ENCODE assay signal across 10 cellular contexts in the genomic region with DNA sequence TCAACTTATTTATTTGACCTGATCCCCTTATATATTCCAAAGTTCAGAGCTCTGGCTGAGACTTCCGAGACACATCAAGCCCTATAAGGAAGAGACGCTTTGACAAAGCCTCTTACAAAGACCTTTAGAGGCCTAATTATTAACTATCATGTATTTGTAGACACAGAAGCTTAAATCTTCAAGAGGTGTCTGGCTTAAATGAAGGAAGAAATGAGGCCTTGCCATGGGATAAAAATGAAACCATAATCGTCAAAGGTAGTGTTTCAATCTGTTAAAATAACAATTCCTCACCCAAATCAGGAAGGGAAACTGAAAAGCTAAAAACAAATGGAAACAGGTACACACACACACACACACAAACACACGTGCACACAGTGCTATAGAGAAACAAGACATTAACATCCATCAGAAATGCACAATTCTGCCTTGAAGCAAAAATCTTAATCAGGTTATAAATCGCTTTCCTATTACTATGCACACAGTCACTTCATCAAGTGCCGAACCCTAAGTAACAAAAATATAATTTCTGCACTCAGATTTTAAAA. TPM values are rescaled to one million over a fixed set of nuclear protein-coding genes. Genes with fewer than 3 reads are reported as not detected.
DNase-seq lines count a peak whose midpoint lies in the region; FAIRE-seq and TF ChIP-seq lines count a peak whose summit lies in the region.
"Had no signal": no experiment of that assay in that cellular context is flagged by ENCODE, and none has a peak within 500 bp of the region (broad histone marks: within the 10 kb centered on the region; RNA-seq: fewer than 3 reads in every experiment).

No MANE protein-coding gene starts in this region.

- intact Hi-C loops in MCF 10A (cut with micrococcal nuclease) (loop anchor here (10.0 kb wide), 1 partner anchor 144 kb away; no protein-coding TSS in a partner anchor), mammary epithelial cell (cut with micrococcal nuclease) (no loop called here), colonic mucosa (cut with DNase I) (no loop called here)

- H3K27me3 ChIP-seq in mammary epithelial cell (ENCODE audit: insufficient read depth, low read length), result no peaks in the 10 kb centered on the region
- H3K27me3 ChIP-seq in colonic mucosa, result no peaks in the 10 kb centered on the region
- H3K27me3 ChIP-seq in muscle layer of colon (ENCODE audit: control insufficient read depth in 1 of 2, insufficient read depth in 2 of 2, low read length in 2 of 2), result no peaks in the 10 kb centered on the region

- DNase-seq in MCF 10A (ENCODE audit: unreplicated experiment) (no peak), mammary epithelial cell (no peak), colonic mucosa (no peak), urothelium cell line (ENCODE audit: low spot score) (no peak), NCI-H82 (lab: John Stamatoyannopoulos, UW) (no peak), SHP77 treated with DMSO at 0.1 percent for 48 hours (lab: John Stamatoyannopoulos, UW) (no peak), hepatic stellate cell (ENCODE audit: low spot score) (no peak)
- DNase-seq: NCI-H1092 treated with DMSO at 0.1 percent for 48 hours, T-helper 1 cell had no signal

- POLR2A ChIA-PET in MCF 10A (lab: Yijun Ruan, JAX), result no interaction called here

- dilution Hi-C loops in mammary epithelial cell (cut with HindIII; ENCODE audit: low sequenced_read_pairs), result no loop called here

- H3K4me3 Mint-ChIP-seq in MCF 10A (ENCODE audit: unreplicated experiment), result no peak overlapping the region

- H3K9ac ChIP-seq in mammary epithelial cell (ENCODE audit: insufficient read depth, low read length) (no peak overlapping the region), colonic mucosa (ENCODE audit: low read depth in 2 of 2, low read length in 2 of 2) (no peak overlapping the region), muscle layer of colon (ENCODE audit: low read length) (peak overlapping the region; percentile 9)

- WGBS in mammary epithelial cell (ENCODE audit: low coverage, missing lambda C conversion rate), result 96% methylated on average over 6 of the region's 6 CpGs

- no TSS peak for BruUV-seq in MCF 10A (replicated peaks; lab: Mats Ljungman, UMichigan)
- no TSS peak for BruUV-seq in mammary epithelial cell (replicated peaks; lab: Mats Ljungman, UMichigan)

- H4K20me1 ChIP-seq in mammary epithelial cell (ENCODE audit: insufficient read depth, low read length), result no peaks in the 10 kb centered on the region

- no peak overlapping the region for H2AFZ ChIP-seq in mammary epithelial cell (ENCODE audit: low read depth, low read length)

- peaks cover 12% of the 10 kb centered on the region for H3K4me1 ChIP-seq in mammary epithelial cell (ENCODE audit: insufficient read depth, low read length)
- H3K4me1 ChIP-seq in colonic mucosa, result peaks cover 5% of the 10 kb centered on the region
- H3K4me1 ChIP-seq in muscle layer of colon (ENCODE audit: insufficient read depth, low read length), result peaks cover 54% of the 10 kb centered on the region

- H3K27me3 Mint-ChIP-seq in MCF 10A (ENCODE audit: insufficient read depth, unreplicated experiment), result no peaks in the 10 kb centered on the region

- H3K9me3 ChIP-seq in mammary epithelial cell (replicated peaks; ENCODE audit: insufficient read depth, low read length), result no peaks in the 10 kb centered on the region
- no peaks in the 10 kb centered on the region for H3K9me3 ChIP-seq in colonic mucosa
- H3K9me3 ChIP-seq in muscle layer of colon (ENCODE audit: low read length), result no peaks in the 10 kb centered on the region

- H3K27ac ChIP-seq in mammary epithelial cell (ENCODE audit: insufficient read depth, low read depth, low read length) (no peak overlapping the region), colonic mucosa (peak overlapping the region; percentile 81), muscle layer of colon (ENCODE audit: low read depth, low read length) (peak overlapping the region; percentile 71)

- peaks cover 45% of the 10 kb centered on the region for H3K36me3 Mint-ChIP-seq in MCF 10A (ENCODE audit: insufficient read depth, unreplicated experiment)

- no peak overlapping the region for H3K4me2 ChIP-seq in mammary epithelial cell (ENCODE audit: insufficient read depth, low read depth, low read length)

- in situ Hi-C loops in mammary epithelial cell (cut with MboI; ENCODE audit: low sequenced_read_pairs in 2 of 2), result no loop called here

- H3K79me2 ChIP-seq in mammary epithelial cell (ENCODE audit: insufficient read depth, low read length), result peaks cover 83% of the 10 kb centered on the region

- H3K27ac Mint-ChIP-seq in MCF 10A (ENCODE audit: low read depth, unreplicated experiment), result peak overlapping the region; percentile 98

- no peaks in the 10 kb centered on the region for H3K9me3 Mint-ChIP-seq in MCF 10A (ENCODE audit: unreplicated experiment)

- peak; percentile 74 for FAIRE-seq in urothelium cell line (lab: Jason Lieb, UNC)

- CTCF ChIA-PET in MCF 10A (lab: Yijun Ruan, JAX) (interaction anchor here (0.6 to 1.0 kb wide), 3 partner anchors 12 to 60 kb away, joined by 3 to 4 read pairs (median 3); no protein-coding TSS in a partner anchor), mammary epithelial cell (lab: Charles Lee; ENCODE audit: low non-redundant PET) (no interaction called here)

- H3K36me3 ChIP-seq in mammary epithelial cell (ENCODE audit: insufficient read depth, low read length), result peaks cover 25% of the 10 kb centered on the region
- H3K36me3 ChIP-seq in colonic mucosa, result no peaks in the 10 kb centered on the region
- H3K36me3 ChIP-seq in muscle layer of colon (ENCODE audit: insufficient read depth, low read length), result peaks cover 12% of the 10 kb centered on the region

- H3K4me3 ChIP-seq in mammary epithelial cell (replicated peaks in 1 of 3; ENCODE audit: insufficient read depth in 1 of 3, low read depth in 2 of 3, low read length in 3 of 3) (no peak overlapping the region), colonic mucosa (no peak overlapping the region), muscle layer of colon (ENCODE audit: low read depth in 1 of 2, low read length in 2 of 2) (peak overlapping the region in 1 of 2 donors; percentile 4)

- no peak for TF ChIP-seq CTCF in MCF 10A (IDR thresholded peaks at IDR 0.05; ENCODE audit: unreplicated experiment)
- TF ChIP-seq CTCF in mammary epithelial cell (conservative IDR thresholded peaks at IDR 0.05 in 1 of 2, IDR thresholded peaks at IDR 0.05 in 1 of 2; ENCODE audit: extremely low read depth in 1 of 2, insufficient read depth in 1 of 2, low read depth in 1 of 2, low read length in 2 of 2), result no peak
- no peak for TF ChIP-seq CTCF in colonic mucosa (IDR thresholded peaks at IDR 0.05)

- peaks cover 35% of the 10 kb centered on the region for H3K4me1 Mint-ChIP-seq in MCF 10A (ENCODE audit: insufficient read depth, unreplicated experiment)

RNA-seq across cellular contexts. Expression of a gene that starts 50.2 kb away (rescaled TPM):
- total RNA-seq in MCF 10A (2022), result 93.1 and 124 TPM in 2 replicates
- 100 to 1,000 TPM in 1 of 2 donors, 10 to 100 TPM in 1; 33.5 to 125 TPM for total RNA-seq in mammary epithelial cell
- polyA plus RNA-seq in mammary epithelial cell, result 43.8 TPM
- 69.6 TPM for polyA minus RNA-seq in mammary epithelial cell
- total RNA-seq in colonic mucosa, result 10 to 100 TPM; 40.0 to 51.6 TPM
